In the genomic region with DNA sequence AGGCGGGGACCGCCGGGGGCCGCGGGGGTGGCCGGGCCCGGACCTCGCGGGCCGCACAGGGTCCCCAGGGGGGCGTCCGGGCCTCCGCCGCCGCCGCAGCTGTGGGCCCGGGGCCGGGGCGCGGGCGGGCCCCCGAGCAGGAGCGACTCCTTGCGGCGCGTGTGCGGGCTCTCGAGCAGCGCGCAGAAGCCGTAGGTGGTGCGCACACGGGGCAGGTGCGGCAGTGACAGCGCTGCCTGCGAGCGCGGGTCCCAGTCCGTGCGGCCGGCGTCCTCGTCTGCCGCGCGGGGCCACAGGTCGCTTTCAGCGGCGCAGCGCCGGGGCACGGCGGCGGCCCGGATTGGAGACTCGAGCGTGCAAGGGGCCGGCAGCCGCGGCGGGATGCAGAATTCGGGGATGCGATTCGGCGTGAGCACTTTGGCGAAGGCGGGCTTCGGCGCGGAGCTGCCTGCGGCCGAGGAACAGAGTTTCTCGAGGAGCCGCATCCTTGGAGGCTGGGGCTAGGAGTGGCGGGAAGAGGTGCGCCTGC, we compare ENCODE assay signal across 1 cellular context.
TF ChIP-seq lines count a peak whose summit lies in the region.

No MANE protein-coding gene starts in this region.

TF ChIP-seq in SK-N-SH treated with all-trans-retinoic acid at 6 μM for 48 hours, 23 proteins besides CTCF, POLR2A, EP300 and RAD21 (continued from another document):
- no peak for TF ChIP-seq TSHZ2 (CRISPR knock-in tag; IDR thresholded peaks at IDR 0.05)
- no peak for TF ChIP-seq TOX (CRISPR knock-in tag; IDR thresholded peaks at IDR 0.05; ENCODE audit: borderline replicate concordance)
TF ChIP-seq in SK-N-SH treated with all-trans-retinoic acid at 6 μM for 48 hours: peak in this region for 0.
